ENCODE assay signal across 1 cellular context in genomic region chr9:134618823-134619454, GRCh38.
TF ChIP-seq lines count a peak whose summit lies in the region.

No MANE protein-coding gene starts in this region.

TF ChIP-seq in HepG2, 621 proteins besides CTCF, POLR2A, EP300 and RAD21 (continued from another document):
- TF ChIP-seq, protein P1, sequence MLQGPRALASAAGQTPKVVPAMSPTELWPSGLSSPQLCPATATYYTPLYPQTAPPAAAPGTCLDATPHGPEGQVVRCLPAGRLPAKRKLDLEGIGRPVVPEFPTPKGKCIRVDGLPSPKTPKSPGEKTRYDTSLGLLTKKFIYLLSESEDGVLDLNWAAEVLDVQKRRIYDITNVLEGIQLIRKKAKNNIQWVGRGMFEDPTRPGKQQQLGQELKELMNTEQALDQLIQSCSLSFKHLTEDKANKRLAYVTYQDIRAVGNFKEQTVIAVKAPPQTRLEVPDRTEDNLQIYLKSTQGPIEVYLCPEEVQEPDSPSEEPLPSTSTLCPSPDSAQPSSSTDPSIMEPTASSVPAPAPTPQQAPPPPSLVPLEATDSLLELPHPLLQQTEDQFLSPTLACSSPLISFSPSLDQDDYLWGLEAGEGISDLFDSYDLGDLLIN (CRISPR knock-in tag; IDR thresholded peaks at IDR 0.05; ENCODE audit: borderline replicate concordance) = no peak
- TF ChIP-seq ZNF598 (CRISPR knock-in tag; IDR thresholded peaks at IDR 0.05; ENCODE audit: borderline replicate concordance) (no peak), SIN3A (IDR thresholded peaks at IDR 0.05; ENCODE audit: borderline replicate concordance, low read depth, low read length) (no peak), EZH2 (conservative IDR thresholded peaks at IDR 0.05; ENCODE audit: low read depth, low read length) (no peak), FOXP1 (IDR thresholded peaks at IDR 0.05) (no peak), FOXP1 (CRISPR knock-in tag; IDR thresholded peaks at IDR 0.05) (no peak), ZNF543 (CRISPR knock-in tag; IDR thresholded peaks at IDR 0.05) (no peak)
- TF ChIP-seq, protein P2, sequence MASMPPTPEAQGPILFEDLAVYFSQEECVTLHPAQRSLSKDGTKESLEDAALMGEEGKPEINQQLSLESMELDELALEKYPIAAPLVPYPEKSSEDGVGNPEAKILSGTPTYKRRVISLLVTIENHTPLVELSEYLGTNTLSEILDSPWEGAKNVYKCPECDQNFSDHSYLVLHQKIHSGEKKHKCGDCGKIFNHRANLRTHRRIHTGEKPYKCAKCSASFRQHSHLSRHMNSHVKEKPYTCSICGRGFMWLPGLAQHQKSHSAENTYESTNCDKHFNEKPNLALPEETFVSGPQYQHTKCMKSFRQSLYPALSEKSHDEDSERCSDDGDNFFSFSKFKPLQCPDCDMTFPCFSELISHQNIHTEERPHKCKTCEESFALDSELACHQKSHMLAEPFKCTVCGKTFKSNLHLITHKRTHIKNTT (CRISPR knock-in tag; IDR thresholded peaks at IDR 0.05) = no peak
- TF ChIP-seq, protein P3, sequence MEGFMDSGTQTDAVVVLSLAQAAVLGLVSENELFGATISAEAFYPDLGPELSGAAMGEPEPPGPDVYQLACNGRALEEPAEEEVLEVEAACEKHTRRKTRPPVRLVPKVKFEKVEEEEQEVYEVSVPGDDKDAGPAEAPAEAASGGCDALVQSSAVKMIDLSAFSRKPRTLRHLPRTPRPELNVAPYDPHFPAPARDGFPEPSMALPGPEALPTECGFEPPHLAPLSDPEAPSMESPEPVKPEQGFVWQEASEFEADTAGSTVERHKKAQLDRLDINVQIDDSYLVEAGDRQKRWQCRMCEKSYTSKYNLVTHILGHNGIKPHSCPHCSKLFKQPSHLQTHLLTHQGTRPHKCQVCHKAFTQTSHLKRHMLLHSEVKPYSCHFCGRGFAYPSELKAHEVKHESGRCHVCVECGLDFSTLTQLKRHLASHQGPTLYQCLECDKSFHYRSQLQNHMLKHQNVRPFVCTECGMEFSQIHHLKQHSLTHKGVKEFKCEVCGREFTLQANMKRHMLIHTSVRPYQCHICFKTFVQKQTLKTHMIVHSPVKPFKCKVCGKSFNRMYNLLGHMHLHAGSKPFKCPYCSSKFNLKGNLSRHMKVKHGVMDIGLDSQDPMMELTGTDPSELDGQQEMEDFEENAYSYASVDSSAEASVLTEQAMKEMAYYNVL (CRISPR knock-in tag; IDR thresholded peaks at IDR 0.05; ENCODE audit: borderline replicate concordance) = no peak
